In genomic region chr3:120438216-120438615, GRCh38 we compare ENCODE assay signal across 18 cellular contexts. TPM values are rescaled to one million over a fixed set of nuclear protein-coding genes. Genes with fewer than 3 reads are reported as not detected.
A peak's percentile ranks its signal among the peaks of the same experiment; 100 is the strongest.
DNase-seq lines count a peak whose midpoint lies in the region; ATAC-seq, FAIRE-seq and TF ChIP-seq lines count a peak whose summit lies in the region.
"Had no signal": no experiment of that assay in that cellular context is flagged by ENCODE, and none has a peak within 500 bp of the region (broad histone marks: within the 10 kb centered on the region; RNA-seq: fewer than 3 reads in every experiment).

No MANE protein-coding gene starts in this region.

- CTCF ChIA-PET in SK-N-SH (lab: Yijun Ruan, JAX) = interaction anchor here (1.3 to 2.9 kb wide), 3 partner anchors 15 to 120 kb away, joined by 3 to 12 read pairs (median 7); no protein-coding TSS in a partner anchor
- CTCF ChIA-PET in endothelial cell of umbilical vein (lab: Charles Lee) = interaction anchor here (1.3 to 24.8 kb wide), 4 partner anchors 11 to 121 kb away, joined by 4 to 367 read pairs (median 14); no protein-coding TSS in a partner anchor

- peaks cover 11 to 48% of the 10 kb centered on the region in 2 experiments for H3K4me1 ChIP-seq in SK-N-SH (ENCODE audit: control insufficient read depth in 1 of 2, insufficient read depth in 2 of 2, low read depth in 1 of 2, low read length in 1 of 2)
- peaks cover 66% of the 10 kb centered on the region for H3K4me1 ChIP-seq in endothelial cell of umbilical vein (ENCODE audit: control insufficient read depth, extremely low read depth, insufficient read depth, low read length)
- peaks cover 28 to 60% (median 32%) of the 10 kb centered on the region in 4 donors for H3K4me1 ChIP-seq in upper lobe of left lung
- peaks cover 22% of the 10 kb centered on the region for H3K4me1 ChIP-seq in GM23338 (ENCODE audit: insufficient read depth)
- H3K4me1 ChIP-seq: BE2C had no signal

- intact Hi-C loops in endothelial cell of umbilical vein (cut with micrococcal nuclease) (loop anchor here (5.0 kb wide), 1 partner anchor 346 kb away; the partner anchor contains the start of gene GSK3B), dorsolateral prefrontal cortex (cut with DNase I) (no loop called here)

- H3K36me3 ChIP-seq in SK-N-SH (replicated peaks in 1 of 2; ENCODE audit: control insufficient read depth in 1 of 2, insufficient read depth in 2 of 2, low read length in 1 of 2) (peaks cover 40 to 45% of the 10 kb centered on the region in 2 experiments), endothelial cell of umbilical vein (ENCODE audit: control insufficient read depth in 2 of 2, extremely low read depth in 1 of 2, insufficient read depth in 2 of 2, low read length in 2 of 2) (peaks cover 4 to 15% of the 10 kb centered on the region in 2 experiments), upper lobe of left lung (no peaks in the 10 kb centered on the region), GM23338 (ENCODE audit: insufficient read depth) (peaks cover 4% of the 10 kb centered on the region; the same call in 1 of the 2 replicates)
- H3K36me3 ChIP-seq: BE2C had no signal

- H2AFZ ChIP-seq in SK-N-SH (ENCODE audit: low read depth) = no peak overlapping the region
- H2AFZ ChIP-seq in endothelial cell of umbilical vein (ENCODE audit: low read depth, low read length) = no peak overlapping the region
- no peak overlapping the region for H2AFZ ChIP-seq in GM23338

- H3K9me1 ChIP-seq in endothelial cell of umbilical vein (replicated peaks; ENCODE audit: control insufficient read depth, extremely low read depth, insufficient read depth, low read length) = no peaks in the 10 kb centered on the region

- dilution Hi-C loops in endothelial cell of umbilical vein (cut with MboI; ENCODE audit: extremely low pct_ligation_motif_present, low sequenced_read_pairs) = no loop called here

- TF ChIP-seq CTCF in SK-N-SH (IDR thresholded peaks at IDR 0.05) = no peak
- TF ChIP-seq CTCF in endothelial cell of umbilical vein (IDR thresholded peaks at IDR 0.05; ENCODE audit: extremely low read depth in 1 of 2, insufficient read depth in 1 of 2, low read depth in 1 of 2, low read length in 2 of 2) = no peak
- TF ChIP-seq CTCF in nephron (IDR thresholded peaks at IDR 0.05; ENCODE audit: unreplicated experiment in 3 of 3) = no peak
- no peak for TF ChIP-seq CTCF in upper lobe of left lung (IDR thresholded peaks at IDR 0.05)
- no peak for TF ChIP-seq CTCF in GM23338 (conservative IDR thresholded peaks at IDR 0.05; ENCODE audit: low read depth in 2 of 2)
- TF ChIP-seq CTCF in dorsolateral prefrontal cortex (IDR thresholded peaks at IDR 0.05 in 54 of 56, conservative IDR thresholded peaks at IDR 0.05 in 2 of 56; ENCODE audit: low read depth in 1 of 56, partially characterized antibody in 56 of 56) = no peak

- no peaks in the 10 kb centered on the region for H3K27me3 Mint-ChIP-seq in nephron (ENCODE audit: low read depth)
- no peaks in the 10 kb centered on the region for H3K27me3 Mint-ChIP-seq in GM23338 (ENCODE audit: insufficient read depth, low read depth, poor library complexity)

- WGBS in SK-N-SH (ENCODE audit: low lambda C conversion rate) = 92% methylated on average over 4 of the region's 4 CpGs
- WGBS in upper lobe of left lung, 2 donors = 73 to 77% methylated on average over 4 of the region's 4 CpGs

- TF ChIP-seq POLR2A in endothelial cell of umbilical vein (IDR thresholded peaks at IDR 0.05; ENCODE audit: low read depth, low read length) (no peak), upper lobe of left lung (IDR thresholded peaks at IDR 0.05) (no peak)

- H3K4me2 ChIP-seq in SK-N-SH = peak overlapping the region; percentile 38; the same call in 1 of the 2 replicates
- peak overlapping the region; percentile 64 for H3K4me2 ChIP-seq in endothelial cell of umbilical vein (ENCODE audit: insufficient read depth, low read length)
- no peak overlapping the region for H3K4me2 ChIP-seq in GM23338

- H3K4me1 Mint-ChIP-seq in nephron (peaks cover 83% of the 10 kb centered on the region), GM23338 (peaks cover 53% of the 10 kb centered on the region)

- POLR2A ChIA-PET in SK-N-SH (lab: Yijun Ruan, JAX) (no interaction called here), endothelial cell of umbilical vein (lab: Charles Lee) (interaction anchor here (1.1 kb wide), 1 partner anchor 13 kb away, joined by 10 read pairs; the partner anchor contains the start of gene FSTL1)

- H3F3A ChIP-seq in SK-N-SH (replicated peaks; ENCODE audit: insufficient read depth) (peaks cover 65% of the 10 kb centered on the region), GM23338 (replicated peaks; ENCODE audit: low read depth) (no peaks in the 10 kb centered on the region)

- H3K9me2 ChIP-seq in SK-N-SH = no peaks in the 10 kb centered on the region
- no peaks in the 10 kb centered on the region for H3K9me2 ChIP-seq in GM23338 (ENCODE audit: insufficient read depth)

- TF ChIP-seq EP300 in SK-N-SH (IDR thresholded peaks at IDR 0.05; ENCODE audit: borderline replicate concordance in 1 of 2, low read depth in 1 of 2, low read length in 1 of 2) (no peak), upper lobe of left lung (IDR thresholded peaks at IDR 0.05) (no peak)

- H3K27ac Mint-ChIP-seq in nephron (peak overlapping the region; percentile 96), GM23338 (no peak overlapping the region)
- H3K27ac Mint-ChIP-seq: activated CD4-positive, alpha-beta memory T cell treated with anti-CD3 and anti-CD28 coated beads for 36 hours; activated naive CD4-positive, alpha-beta T cell treated with anti-CD3 and anti-CD28 coated beads for 36 hours had no signal

- ATAC-seq in SK-N-SH treated with all-trans-retinoic acid at 6 μM for 48 hours = no peak
- ATAC-seq in upper lobe of left lung (ENCODE audit: low FRiP score in 2 of 2) = no peak
- ATAC-seq in GM23338 = no peak
- ATAC-seq in HG02938 (IDR thresholded peaks at IDR 0.05; ENCODE audit: unreplicated experiment) = no peak
- ATAC-seq: stimulated activated naive CD8-positive, alpha-beta T cell treated with anti-CD3 and anti-CD28 coated beads, Interleukin-15, Interleukin-2, amounts not matched to agents 100 U/mL and 50 U/mL, for 24 hours had no signal

- H3K4me3 Mint-ChIP-seq in nephron (peak overlapping the region in 1 of 3 experiments; percentile 33), GM23338 (no peak overlapping the region)
- H3K4me3 Mint-ChIP-seq: activated CD4-positive, alpha-beta memory T cell treated with anti-CD3 and anti-CD28 coated beads for 36 hours; activated naive CD4-positive, alpha-beta T cell treated with anti-CD3 and anti-CD28 coated beads for 36 hours; neural crest cell had no signal

- DNase-seq in SK-N-SH (no peak), endothelial cell of umbilical vein (ENCODE audit: low read depth, low spot score) (no peak), upper lobe of left lung (no peak), GM23338 (ENCODE audit: low spot score) (no peak), dorsolateral prefrontal cortex (no peak)
- DNase-seq: activated CD4-positive, alpha-beta memory T cell treated with anti-CD3 and anti-CD28 coated beads for 36 hours; activated naive CD4-positive, alpha-beta T cell treated with anti-CD3 and anti-CD28 coated beads for 36 hours; BE2C; mesendoderm; MM.1S; NCI-H1930; stimulated activated naive CD8-positive, alpha-beta T cell treated with anti-CD3 and anti-CD28 coated beads, Interleukin-15, Interleukin-2, amounts not matched to agents 100 U/mL and 50 U/mL, for 24 hours had no signal

- peak overlapping the region; percentile 56 to 96; a peak in 3 of 4 replicates for H3K27ac ChIP-seq in SK-N-SH (ENCODE audit: low read depth in 2 of 2, low read length in 1 of 2)
- H3K27ac ChIP-seq in endothelial cell of umbilical vein (ENCODE audit: insufficient read depth, low read depth, low read length) = peak overlapping the region; percentile 91
- peak overlapping the region; percentile 23 to 74 (median 44) for H3K27ac ChIP-seq in upper lobe of left lung
- no peak overlapping the region for H3K27ac ChIP-seq in GM23338 (ENCODE audit: low read depth)
- peak overlapping the region in 1 of 59 donors; percentile 41 for H3K27ac ChIP-seq in dorsolateral prefrontal cortex
- H3K27ac ChIP-seq: 22Rv1, RWPE1 had no signal

- BruUV-seq in endothelial cell of umbilical vein (replicated peaks; lab: Mats Ljungman, UMichigan) = no TSS peak

- H3K36me3 Mint-ChIP-seq in nephron (ENCODE audit: low read depth) = peaks cover 51% of the 10 kb centered on the region
- peaks cover 55% of the 10 kb centered on the region for H3K36me3 Mint-ChIP-seq in GM23338 (ENCODE audit: low read depth)
- H3K36me3 Mint-ChIP-seq: activated CD4-positive, alpha-beta memory T cell treated with anti-CD3 and anti-CD28 coated beads for 36 hours had no signal

- peaks cover 100% of the 10 kb centered on the region for H3K79me2 ChIP-seq in SK-N-SH (ENCODE audit: insufficient read depth)
- peaks cover 78% of the 10 kb centered on the region for H3K79me2 ChIP-seq in endothelial cell of umbilical vein (ENCODE audit: control insufficient read depth, insufficient read depth, low read length)
- peaks cover 85% of the 10 kb centered on the region for H3K79me2 ChIP-seq in GM23338 (replicated peaks; ENCODE audit: insufficient read depth)

- no peaks in the 10 kb centered on the region for H3K9me3 ChIP-seq in SK-N-SH
- no peaks in the 10 kb centered on the region for H3K9me3 ChIP-seq in endothelial cell of umbilical vein (replicated peaks; ENCODE audit: control insufficient read depth, insufficient read depth, low read length)
- H3K9me3 ChIP-seq in upper lobe of left lung = no peaks in the 10 kb centered on the region
- H3K9me3 ChIP-seq: BE2C had no signal

- no peaks in the 10 kb centered on the region for H3K9me3 Mint-ChIP-seq in nephron
- no peaks in the 10 kb centered on the region; the same call in 2 of the 3 replicates for H3K9me3 Mint-ChIP-seq in GM23338
- H3K9me3 Mint-ChIP-seq: activated CD4-positive, alpha-beta memory T cell treated with anti-CD3 and anti-CD28 coated beads for 36 hours; activated naive CD4-positive, alpha-beta T cell treated with anti-CD3 and anti-CD28 coated beads for 36 hours; neural crest cell had no signal

- peaks cover 53% of the 10 kb centered on the region for H4K20me1 ChIP-seq in SK-N-SH (ENCODE audit: insufficient read depth)
- H4K20me1 ChIP-seq in endothelial cell of umbilical vein (replicated peaks; ENCODE audit: control insufficient read depth, extremely low read depth, insufficient read depth, low read length) = no peaks in the 10 kb centered on the region
- H4K20me1 ChIP-seq in GM23338 (replicated peaks; ENCODE audit: insufficient read depth) = peaks cover 7% of the 10 kb centered on the region; the same call in 1 of the 2 replicates

- no peak for TF ChIP-seq RAD21 in SK-N-SH (IDR thresholded peaks at IDR 0.05; ENCODE audit: low read length)

- no peak for FAIRE-seq in endothelial cell of umbilical vein (lab: Jason Lieb, UNC)

- H3K4me3 ChIP-seq in SK-N-SH (ENCODE audit: low read depth in 2 of 2, low read length in 1 of 2) (no peak overlapping the region), endothelial cell of umbilical vein (replicated peaks in 1 of 3; ENCODE audit: insufficient read depth in 1 of 3, low read depth in 1 of 3, low read length in 3 of 3) (no peak overlapping the region), upper lobe of left lung (no peak overlapping the region), GM23338 (no peak overlapping the region), dorsolateral prefrontal cortex (no peak overlapping the region)

- H3K9ac ChIP-seq in SK-N-SH (no peak overlapping the region; the same call in 1 of the 2 replicates), endothelial cell of umbilical vein (replicated peaks; ENCODE audit: extremely low read depth, insufficient read depth, low read length) (peak overlapping the region; percentile 54)

- H3K27me3 ChIP-seq in SK-N-SH (ENCODE audit: insufficient read depth) (no peaks in the 10 kb centered on the region), endothelial cell of umbilical vein (ENCODE audit: control insufficient read depth in 2 of 2, insufficient read depth in 2 of 2, low read length in 2 of 2) (no peaks in the 10 kb centered on the region), upper lobe of left lung (no peaks in the 10 kb centered on the region), GM23338 (ENCODE audit: insufficient read depth) (no peaks in the 10 kb centered on the region), dorsolateral prefrontal cortex (no peaks in the 10 kb centered on the region)
- H3K27me3 ChIP-seq: BE2C had no signal

RNA-seq across cellular contexts. Expression of gene FSTL1, which starts 12.6 kb away (rescaled TPM):
- 329 and 454 TPM in 2 replicates for polyA plus RNA-seq in SK-N-SH (2012; rRNA removed)
- polyA plus RNA-seq in SK-N-SH (2012; cell fraction: cytosol; rRNA removed) = 409 and 444 TPM in 2 replicates
- 657 and 858 TPM in 2 replicates for polyA plus RNA-seq in SK-N-SH (2012; cell fraction: nucleus; rRNA removed)
- total RNA-seq in endothelial cell of umbilical vein = 522 and 562 TPM in 2 replicates
- 235 and 237 TPM in 2 replicates for polyA plus RNA-seq in endothelial cell of umbilical vein
- 250 and 312 TPM in 2 replicates for polyA plus RNA-seq in endothelial cell of umbilical vein (2011; cell fraction: cytosol; rRNA removed)
- polyA plus RNA-seq in endothelial cell of umbilical vein (2011; cell fraction: nucleus; rRNA removed) = 299 and 313 TPM in 2 replicates
- 670 and 901 TPM in 2 replicates for polyA plus RNA-seq in endothelial cell of umbilical vein (2012)
- 697 and 971 TPM in 2 replicates for polyA minus RNA-seq in endothelial cell of umbilical vein
- polyA minus RNA-seq in endothelial cell of umbilical vein (2011; cell fraction: cytosol; rRNA and poly(A)+ RNA removed) = 5.9 TPM
- 149 and 281 TPM in 2 replicates for polyA minus RNA-seq in endothelial cell of umbilical vein (2011; cell fraction: nucleus; rRNA and poly(A)+ RNA removed)
- 100 to 1,000 TPM in 3 of 6 donors, 10 to 100 TPM in 3; 35.6 to 480 (median 120) TPM for total RNA-seq in upper lobe of left lung
- total RNA-seq in GM23338 (2014; rRNA removed; shearing (Covaris generic)) = 258 and 272 TPM in 2 replicates
- 49.1 and 50.8 TPM in 2 replicates for polyA plus RNA-seq in GM23338 (2016; fragmentation: Nextera tagmentation; extraction: Ambion mirVana)
- 100 to 1,000 TPM in 4 of 120 experiments, 10 to 100 TPM in 116; 27.6 to 130 (median 46.8) TPM for total RNA-seq in dorsolateral prefrontal cortex
